In genomic region chr4:2007804-2008670, GRCh38 we compare ENCODE assay signal across 1 cellular context.
TF ChIP-seq lines count a peak whose summit lies in the region.

No MANE protein-coding gene starts in this region.

TF ChIP-seq in HepG2, 621 proteins besides CTCF, POLR2A, EP300 and RAD21:
- TF ChIP-seq SATB2 (CRISPR knock-in tag; IDR thresholded peaks at IDR 0.05) = 0 out of 2 replicates have a peak, but pooled peaks have one; percentile 4
- TF ChIP-seq, protein P1, sequence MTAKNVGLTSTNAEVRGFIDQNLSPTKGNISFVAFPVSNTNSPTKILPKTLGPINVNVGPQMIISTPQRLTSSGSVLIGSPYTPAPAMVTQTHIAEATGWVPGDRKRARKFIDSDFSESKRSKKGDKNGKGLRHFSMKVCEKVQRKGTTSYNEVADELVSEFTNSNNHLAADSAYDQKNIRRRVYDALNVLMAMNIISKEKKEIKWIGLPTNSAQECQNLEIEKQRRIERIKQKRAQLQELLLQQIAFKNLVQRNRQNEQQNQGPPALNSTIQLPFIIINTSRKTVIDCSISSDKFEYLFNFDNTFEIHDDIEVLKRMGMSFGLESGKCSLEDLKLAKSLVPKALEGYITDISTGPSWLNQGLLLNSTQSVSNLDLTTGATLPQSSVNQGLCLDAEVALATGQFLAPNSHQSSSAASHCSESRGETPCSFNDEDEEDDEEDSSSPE (CRISPR knock-in tag; IDR thresholded peaks at IDR 0.05) = no peak
